Comparison of ENCODE assay signal across 8 cellular contexts in genomic region chr11:35158371-35159081, GRCh38. TPM values are rescaled to one million over a fixed set of nuclear protein-coding genes. Genes with fewer than 3 reads are reported as not detected.
DNase-seq lines count a peak whose midpoint lies in the region; ATAC-seq, FAIRE-seq and TF ChIP-seq lines count a peak whose summit lies in the region.

No MANE protein-coding gene starts in this region.

- H3K27ac ChIP-seq in liver (ENCODE audit: low read depth in 1 of 2, low read length in 2 of 2): peak overlapping the region in 1 of 2 donors; percentile 2
- H3K27ac ChIP-seq in HepG2 (ENCODE audit: extremely low read length, insufficient read depth, low read length): no peak overlapping the region
- H3K27ac ChIP-seq in coronary artery: peak overlapping the region; percentile 47 to 72
- H3K27ac ChIP-seq in mesodermal cell (ENCODE audit: low read depth, low read length, severe bottlenecking): peak overlapping the region; percentile 79
- H3K27ac ChIP-seq in uterus: peak overlapping the region; percentile 37 to 53

- no peaks in the 10 kb centered on the region for H3K79me2 ChIP-seq in HepG2 (ENCODE audit: insufficient read depth, low read length)

- TF ChIP-seq EP300 in HepG2 (IDR thresholded peaks at IDR 0.05; ENCODE audit: low read depth in 2 of 2, low read length in 2 of 2) (no peak), HepG2 (CRISPR knock-in tag; IDR thresholded peaks at IDR 0.05; ENCODE audit: borderline replicate concordance) (no peak)

- in situ Hi-C loops in HepG2 (cut with HindIII; ENCODE audit: extremely low pct_ligation_motif_present, low pct_unique_long_range_greater_than_20kb): no loop called here

- BruUV-seq in HepG2 (replicated peaks; lab: Mats Ljungman, UMichigan): no TSS peak

- H3K4me2 ChIP-seq in HepG2 (ENCODE audit: low read depth, low read length): no peak overlapping the region

- intact Hi-C loops in HepG2 (cut with micrococcal nuclease; ENCODE audit: unreplicated experiment): no loop called here
- intact Hi-C loops in uterus (cut with DNase I; ENCODE audit: low total_unique reads): no loop called here

- TF ChIP-seq POLR2A in HepG2 (IDR thresholded peaks at IDR 0.05; ENCODE audit: insufficient read depth in 1 of 2, low read depth in 2 of 2, low read length in 2 of 2) (no peak), uterus (IDR thresholded peaks at IDR 0.05) (no peak)

- H3K9me3 ChIP-seq in liver (ENCODE audit: control insufficient read depth in 4 of 4, low read length in 3 of 4) (no peaks in the 10 kb centered on the region), HepG2 (ENCODE audit: low read length) (no peaks in the 10 kb centered on the region), mesodermal cell (ENCODE audit: control insufficient read depth, low read length) (no peaks in the 10 kb centered on the region), uterus (no peaks in the 10 kb centered on the region)

- TF ChIP-seq RAD21 in liver (IDR thresholded peaks at IDR 0.05) (peak in 1 of 2 donors; percentile 9), HepG2 (CRISPR knock-in tag; IDR thresholded peaks at IDR 0.05) (no peak)

- POLR2A ChIA-PET in HepG2 (lab: Yijun Ruan, JAX): no interaction called here

- H3K36me3 ChIP-seq in liver (ENCODE audit: control insufficient read depth in 4 of 4, insufficient read depth in 3 of 4, low read depth in 1 of 4, low read length in 3 of 4): no peaks in the 10 kb centered on the region
- no peaks in the 10 kb centered on the region for H3K36me3 ChIP-seq in HepG2 (replicated peaks in 1 of 2; ENCODE audit: control insufficient read depth in 1 of 2, insufficient read depth in 2 of 2, low read length in 2 of 2)
- peaks cover 53% of the 10 kb centered on the region for H3K36me3 ChIP-seq in mesodermal cell (ENCODE audit: control insufficient read depth, insufficient read depth, low read length)
- no peaks in the 10 kb centered on the region for H3K36me3 ChIP-seq in uterus

- ATAC-seq in HepG2 (no peak), GM18858 (IDR thresholded peaks at IDR 0.05; ENCODE audit: unreplicated experiment) (no peak)

- no peak for FAIRE-seq in HepG2 (lab: Jason Lieb, UNC)

- no peaks in the 10 kb centered on the region for H4K20me1 ChIP-seq in HepG2 (ENCODE audit: insufficient read depth, low read length)

- H3K27me3 ChIP-seq in liver (ENCODE audit: control insufficient read depth in 4 of 4, insufficient read depth in 4 of 4, low read length in 3 of 4): no peaks in the 10 kb centered on the region
- H3K27me3 ChIP-seq in HepG2 (ENCODE audit: control insufficient read depth in 1 of 2, insufficient read depth in 2 of 2, low read length in 2 of 2): peaks cover 0 to 3% of the 10 kb centered on the region in 2 experiments; a peak in 1 of 5 replicates
- no peaks in the 10 kb centered on the region for H3K27me3 ChIP-seq in uterus

- 57% methylated on average over 6 of the region's 6 CpGs for WGBS in liver
- WGBS in HepG2 (ENCODE audit: low lambda C conversion rate): 56% methylated on average over 6 of the region's 6 CpGs
- WGBS in mesodermal cell (ENCODE audit: insufficient coverage in 2 of 2), 2 experiments: 84 to 100% methylated on average over 1 to 3 of the region's 6 CpGs

- CTCF ChIA-PET in HepG2 (lab: Yijun Ruan, JAX; ENCODE audit: low intra/inter-chr PET ratio, low total read pairs): no interaction called here

- H3K9ac ChIP-seq in liver (ENCODE audit: low read depth in 1 of 2, low read length in 2 of 2) (no peak overlapping the region), HepG2 (ENCODE audit: insufficient read depth, low read depth, low read length) (no peak overlapping the region)

- no peak overlapping the region for H3K4me3 ChIP-seq in liver (ENCODE audit: low read depth in 1 of 3, low read length in 3 of 3)
- H3K4me3 ChIP-seq in HepG2 (replicated peaks in 1 of 3; ENCODE audit: insufficient read depth in 1 of 3, low read depth in 2 of 3, low read length in 3 of 3): no peak overlapping the region
- H3K4me3 ChIP-seq in coronary artery: no peak overlapping the region
- H3K4me3 ChIP-seq in mesodermal cell (ENCODE audit: extremely low read depth, insufficient read depth, low read length, poor library complexity, severe bottlenecking): no peak overlapping the region
- H3K4me3 ChIP-seq in uterus: no peak overlapping the region

- DNase-seq in HepG2 (ENCODE audit: low spot score) (no peak), coronary artery (ENCODE audit: low spot score) (no peak), uterus (peak; percentile 46 to 49), occipital lobe (lab: John Stamatoyannopoulos, UW) (no peak)
- no peak for DNase-seq in activated effector memory CD4-positive, alpha-beta T cell treated with Interleukin-2 at 50 U/mL for 16 hours

- no peak overlapping the region for H2AFZ ChIP-seq in HepG2 (ENCODE audit: low read length)

- H3K4me1 ChIP-seq in liver (ENCODE audit: control insufficient read depth in 4 of 4, insufficient read depth in 4 of 4, low read length in 3 of 4) (no peaks in the 10 kb centered on the region), HepG2 (ENCODE audit: insufficient read depth, low read length) (no peaks in the 10 kb centered on the region), mesodermal cell (ENCODE audit: control insufficient read depth, insufficient read depth, low read length, poor library complexity, severe bottlenecking) (peaks cover 64% of the 10 kb centered on the region), uterus (peaks cover 0 to 8% of the 10 kb centered on the region in 2 donors)

- no peak for TF ChIP-seq CTCF in liver (IDR thresholded peaks at IDR 0.05; ENCODE audit: low read depth, low read length, missing input control)
- no peak for TF ChIP-seq CTCF in HepG2 (CRISPR knock-in tag; IDR thresholded peaks at IDR 0.05)
- TF ChIP-seq CTCF in coronary artery (IDR thresholded peaks at IDR 0.05): no peak
- TF ChIP-seq CTCF in uterus (IDR thresholded peaks at IDR 0.05): no peak

TF ChIP-seq in liver, 16 proteins besides CTCF, POLR2A, EP300 and RAD21 (continues in another document):
- TF ChIP-seq SP1 (IDR thresholded peaks at IDR 0.05): peak; percentile 28
- TF ChIP-seq GABPA (IDR thresholded peaks at IDR 0.05 in 1 of 2, conservative IDR thresholded peaks at IDR 0.05 in 1 of 2): no peak

TF ChIP-seq in HepG2, 621 proteins besides CTCF, POLR2A, EP300 and RAD21 (continues in another document):
- no peak for TF ChIP-seq ARHGAP35 (CRISPR knock-in tag; IDR thresholded peaks at IDR 0.05; ENCODE audit: borderline replicate concordance)
- no peak for TF ChIP-seq FOXP4 (CRISPR knock-in tag; IDR thresholded peaks at IDR 0.05)
- TF ChIP-seq MYPOP (CRISPR knock-in tag; IDR thresholded peaks at IDR 0.05): no peak
- no peak for TF ChIP-seq NFE2L1 (CRISPR knock-in tag; IDR thresholded peaks at IDR 0.05; ENCODE audit: borderline replicate concordance)
- no peak for TF ChIP-seq AKAP8 (CRISPR knock-in tag; IDR thresholded peaks at IDR 0.05)
- no peak for TF ChIP-seq HDAC1 (CRISPR knock-in tag; IDR thresholded peaks at IDR 0.05)

RNA-seq across cellular contexts. Expression of gene CD44, which starts 19.6 kb away (rescaled TPM):
- total RNA-seq in liver (10 to 100 TPM; 16.7 to 26.9 TPM), HepG2 (2016; rRNA removed; fragmentation: Illumina TruSeq; extraction: Trizol) (0.02 TPM in 1 of 2 replicates, not detected in the other), uterus (100 to 1,000 TPM; 135 to 636 (median 397) TPM), occipital lobe (6.2 TPM)
- polyA plus RNA-seq in liver (10 to 100 TPM in 1 of 2 donors, 1 to 10 TPM in 1; 4.1 to 12.6 TPM), HepG2 (2011; rRNA removed) (0.11 and 0.29 TPM in 2 replicates)
- total RNA-seq in HepG2 (2016; cell fraction: cytosol; rRNA removed; fragmentation: Illumina TruSeq; extraction: Trizol; ENCODE audit: low read depth): not detected in 2 replicates
- not detected in 2 replicates for total RNA-seq in HepG2 (2016; cell fraction: insoluble cytoplasmic fraction; rRNA removed; fragmentation: Illumina TruSeq; extraction: Trizol)
- total RNA-seq in HepG2 (2016; cell fraction: membrane; rRNA removed; fragmentation: Illumina TruSeq; extraction: Trizol): not detected in 2 replicates
- not detected in 2 replicates for total RNA-seq in HepG2 (2016; cell fraction: nucleus; rRNA removed; fragmentation: Illumina TruSeq; extraction: Trizol)
- 0.16 and 0.21 TPM in 2 replicates for polyA plus RNA-seq in HepG2 (2011; cell fraction: cytosol; rRNA removed)
- not detected in 2 replicates for polyA plus RNA-seq in HepG2 (2011; cell fraction: nucleus; rRNA removed)
- polyA plus RNA-seq in HepG2 (2012): not detected in 2 replicates
- polyA plus RNA-seq in HepG2 (2016; cell fraction: cytosol; fragmentation: Illumina TruSeq; extraction: Trizol; ENCODE audit: low read depth): not detected in 2 replicates
- not detected in 2 replicates for polyA plus RNA-seq in HepG2 (2016; cell fraction: insoluble cytoplasmic fraction; fragmentation: Illumina TruSeq; extraction: Trizol; ENCODE audit: low read depth)
- not detected in 2 replicates for polyA plus RNA-seq in HepG2 (2016; cell fraction: membrane; fragmentation: Illumina TruSeq; extraction: Trizol; ENCODE audit: low read depth)
- not detected in 2 replicates for polyA plus RNA-seq in HepG2 (2016; cell fraction: nucleus; fragmentation: Illumina TruSeq; extraction: Trizol; ENCODE audit: insufficient read depth, low read depth)
- polyA minus RNA-seq in HepG2 (2011; rRNA and poly(A)+ RNA removed; ENCODE audit: low replicate concordance): 343 TPM in 1 of 2 replicates, not detected in the other
- 0.97 TPM in 1 of 2 replicates, not detected in the other for polyA minus RNA-seq in HepG2 (2011; cell fraction: cytosol; rRNA and poly(A)+ RNA removed)
- polyA minus RNA-seq in HepG2 (2011; cell fraction: nucleus; rRNA and poly(A)+ RNA removed): 0.39 and 0.62 TPM in 2 replicates
- 265 TPM for polyA plus RNA-seq in mesodermal cell (2013, experiment 1 of 2)
- polyA plus RNA-seq in mesodermal cell (2013, experiment 2 of 2): 248 TPM

Comparison
In these comparisons a context has a peak if more than half of its experiments do, and no peak if none do; other contexts are left out.
1. DNase-seq: peak in uterus (2 of 2); none in HepG2 (single experiment), coronary artery (single experiment), activated effector memory CD4-positive, alpha-beta T cell treated with Interleukin-2 at 50 U/mL for 16 hours (single experiment) and occipital lobe (single experiment).
2. RNA of gene CD44, which starts 19.6 kb away (total RNA-seq): 135 to 636 TPM in uterus; 16.7 to 26.9 TPM in liver, 6.2 TPM in occipital lobe (single experiment) and 0.02 TPM in HepG2; every median in the first group is over 4 times any median in the second.